In genomic region chrX:81202989-81203388, GRCh38 we compare ENCODE assay signal across 8 cellular contexts. TPM values are rescaled to one million over a fixed set of nuclear protein-coding genes. Genes with fewer than 3 reads are reported as not detected.
DNase-seq lines count a peak whose midpoint lies in the region; ATAC-seq, FAIRE-seq and TF ChIP-seq lines count a peak whose summit lies in the region.

No MANE protein-coding gene starts in this region.

- intact Hi-C loops in pancreas (cut with DNase I), result no loop called here

- H3K36me3 ChIP-seq in SJCRH30 (no peaks in the 10 kb centered on the region), pancreas (no peaks in the 10 kb centered on the region)

- no peaks in the 10 kb centered on the region for H3K9me3 ChIP-seq in SJCRH30 (replicated peaks)
- no peaks in the 10 kb centered on the region for H3K9me3 ChIP-seq in pancreas

- no peaks in the 10 kb centered on the region for H3K4me1 ChIP-seq in SJCRH30
- no peaks in the 10 kb centered on the region for H3K4me1 ChIP-seq in pancreas

- H3K4me3 ChIP-seq in GM08714 (ENCODE audit: low read length), result peak overlapping the region; percentile 91
- H3K4me3 ChIP-seq in SJCRH30, result peak overlapping the region; percentile 74
- H3K4me3 ChIP-seq in epithelial cell of proximal tubule (ENCODE audit: low read depth, low read length), result peak overlapping the region; percentile 84
- peak overlapping the region; percentile 0 to 40 (median 22) for H3K4me3 ChIP-seq in pancreas

- ATAC-seq in pancreas (no peak), HG02759 (IDR thresholded peaks at IDR 0.05; ENCODE audit: unreplicated experiment) (no peak)

- H3K27ac ChIP-seq in SJCRH30 (peak overlapping the region; percentile 87; the same call in 1 of the 2 replicates), pancreas (peak overlapping the region in 2 of 4 donors; percentile 67 to 78)

- TF ChIP-seq CTCF in epithelial cell of proximal tubule (conservative IDR thresholded peaks at IDR 0.05; ENCODE audit: low read depth, low read length) (no peak), pancreas (IDR thresholded peaks at IDR 0.05) (no peak)

- no peak for FAIRE-seq in pancreas (lab: Jason Lieb, UNC)

- 0 to 16% methylated on average over 1 of the region's 1 CpG for WGBS in pancreas, 2 donors

- no peak for DNase-seq in SJCRH30
- no peak for DNase-seq in epithelial cell of proximal tubule (ENCODE audit: low read depth)
- DNase-seq in pancreas, result no peak
- DNase-seq in GF-D8 (lab: John Stamatoyannopoulos, UW), result no peak
- no peak for DNase-seq in NCI-H1930 (lab: John Stamatoyannopoulos, UW)
- no peak for DNase-seq in activated CD4-positive, alpha-beta T cell treated with anti-CD3 and anti-CD28 coated beads for 1 hour

- H3K27me3 ChIP-seq in SJCRH30 (no peaks in the 10 kb centered on the region), pancreas (no peaks in the 10 kb centered on the region)

RNA-seq across cellular contexts. Expression of gene SH3BGRL, which starts 1.1 kb away (rescaled TPM):
- total RNA-seq in SJCRH30 (2014; rRNA removed; shearing (Covaris generic)), result 53.3 and 54.0 TPM in 2 replicates
- total RNA-seq in epithelial cell of proximal tubule (35.3 and 50.5 TPM in 2 replicates), pancreas (10 to 100 TPM; 28.5 to 67.0 (median 37.2) TPM)
- polyA plus RNA-seq in pancreas, result 10 to 100 TPM; 28.1 to 59.7 TPM

RNA-seq across cellular contexts. Expression of gene HMGN5, which starts 1.3 kb away (rescaled TPM):
- total RNA-seq in SJCRH30 (2014; rRNA removed; shearing (Covaris generic)), result 4.8 and 5.3 TPM in 2 replicates
- 0.17 and 3.0 TPM in 2 replicates for total RNA-seq in epithelial cell of proximal tubule
- 1 to 10 TPM; 1.2 to 3.9 (median 2.0) TPM for total RNA-seq in pancreas
- 10 to 100 TPM in 1 of 2 donors, 1 to 10 TPM in 1; 3.8 to 18.9 TPM for polyA plus RNA-seq in pancreas

Comparison
In these comparisons a context has a peak if more than half of its experiments do, and no peak if none do; other contexts are left out.
1. H3K4me3 ChIP-seq: peak in every context shown above with its lines; median percentile 91 in GM08714; 84 in epithelial cell of proximal tubule; 74 in SJCRH30; 22 in pancreas.